Comparison of ENCODE assay signal across 1 cellular context in genomic region chr1:33167650-33168447, GRCh38.
TF ChIP-seq lines count a peak whose summit lies in the region.

No MANE protein-coding gene starts in this region.

TF ChIP-seq in HEK293, 187 proteins besides CTCF, POLR2A, EP300 and RAD21 (continued from another document):
- TF ChIP-seq ZNF133 (tag by site-specific recombination; IDR thresholded peaks at IDR 0.05) = no peak
- TF ChIP-seq ZNF146 (tag by site-specific recombination; IDR thresholded peaks at IDR 0.05) = no peak
- no peak for TF ChIP-seq ZBTB11 (tag by site-specific recombination; conservative IDR thresholded peaks at IDR 0.05; ENCODE audit: low read depth)
- peak; percentile 58 for TF ChIP-seq SETDB1 (IDR thresholded peaks at IDR 0.05; ENCODE audit: insufficient read length, low read length)
- TF ChIP-seq ZNF639 (tag by site-specific recombination; IDR thresholded peaks at IDR 0.05) = no peak
- peak; percentile 27; the same call in 1 of the 2 replicates for TF ChIP-seq ZNF664 (tag by site-specific recombination; IDR thresholded peaks at IDR 0.05)
- no peak for TF ChIP-seq KLF8 (tag by site-specific recombination; IDR thresholded peaks at IDR 0.05)
- TF ChIP-seq ZNF692 (tag by site-specific recombination; IDR thresholded peaks at IDR 0.05) = no peak
- TF ChIP-seq OVOL3 (tag by site-specific recombination; IDR thresholded peaks at IDR 0.05) = no peak
- TF ChIP-seq ZNF558 (tag by site-specific recombination; IDR thresholded peaks at IDR 0.05) = no peak
- no peak for TF ChIP-seq ZNF335 (tag by site-specific recombination; conservative IDR thresholded peaks at IDR 0.05)
- no peak for TF ChIP-seq ZBTB8A (tag by site-specific recombination; IDR thresholded peaks at IDR 0.05)
- TF ChIP-seq ZNF112 (tag by site-specific recombination; IDR thresholded peaks at IDR 0.05) = peak; percentile 65
- no peak for TF ChIP-seq ZNF121 (tag by site-specific recombination; IDR thresholded peaks at IDR 0.05)
